Comparison of ENCODE assay signal across 1 cellular context in the genomic region with DNA sequence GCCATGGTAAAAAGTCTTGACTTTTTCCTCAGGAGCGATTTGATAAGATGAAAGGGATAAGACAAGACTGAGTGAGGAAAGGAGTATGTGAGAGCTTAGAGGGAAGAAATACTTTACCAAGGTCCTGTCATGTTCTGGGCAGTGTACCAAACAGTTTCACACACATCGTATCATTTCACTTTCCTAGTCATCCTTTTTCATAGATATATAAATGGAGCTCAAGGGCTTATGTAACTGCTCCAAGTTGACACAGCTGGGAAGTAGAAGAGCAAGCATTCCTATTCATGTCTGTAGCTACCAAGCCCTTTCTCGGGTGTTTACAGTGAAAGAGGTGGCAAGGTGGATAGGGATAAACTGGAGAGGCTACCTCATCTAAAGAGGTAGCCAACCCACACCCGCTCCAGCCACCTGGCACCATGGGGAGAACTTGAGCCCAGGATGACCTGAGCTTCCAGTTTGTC.
TF ChIP-seq lines count a peak whose summit lies in the region.

No MANE protein-coding gene starts in this region.

TF ChIP-seq in HCT116, 20 proteins besides CTCF, POLR2A, EP300 and RAD21 (continued from another document):
- TF ChIP-seq, protein P1, sequence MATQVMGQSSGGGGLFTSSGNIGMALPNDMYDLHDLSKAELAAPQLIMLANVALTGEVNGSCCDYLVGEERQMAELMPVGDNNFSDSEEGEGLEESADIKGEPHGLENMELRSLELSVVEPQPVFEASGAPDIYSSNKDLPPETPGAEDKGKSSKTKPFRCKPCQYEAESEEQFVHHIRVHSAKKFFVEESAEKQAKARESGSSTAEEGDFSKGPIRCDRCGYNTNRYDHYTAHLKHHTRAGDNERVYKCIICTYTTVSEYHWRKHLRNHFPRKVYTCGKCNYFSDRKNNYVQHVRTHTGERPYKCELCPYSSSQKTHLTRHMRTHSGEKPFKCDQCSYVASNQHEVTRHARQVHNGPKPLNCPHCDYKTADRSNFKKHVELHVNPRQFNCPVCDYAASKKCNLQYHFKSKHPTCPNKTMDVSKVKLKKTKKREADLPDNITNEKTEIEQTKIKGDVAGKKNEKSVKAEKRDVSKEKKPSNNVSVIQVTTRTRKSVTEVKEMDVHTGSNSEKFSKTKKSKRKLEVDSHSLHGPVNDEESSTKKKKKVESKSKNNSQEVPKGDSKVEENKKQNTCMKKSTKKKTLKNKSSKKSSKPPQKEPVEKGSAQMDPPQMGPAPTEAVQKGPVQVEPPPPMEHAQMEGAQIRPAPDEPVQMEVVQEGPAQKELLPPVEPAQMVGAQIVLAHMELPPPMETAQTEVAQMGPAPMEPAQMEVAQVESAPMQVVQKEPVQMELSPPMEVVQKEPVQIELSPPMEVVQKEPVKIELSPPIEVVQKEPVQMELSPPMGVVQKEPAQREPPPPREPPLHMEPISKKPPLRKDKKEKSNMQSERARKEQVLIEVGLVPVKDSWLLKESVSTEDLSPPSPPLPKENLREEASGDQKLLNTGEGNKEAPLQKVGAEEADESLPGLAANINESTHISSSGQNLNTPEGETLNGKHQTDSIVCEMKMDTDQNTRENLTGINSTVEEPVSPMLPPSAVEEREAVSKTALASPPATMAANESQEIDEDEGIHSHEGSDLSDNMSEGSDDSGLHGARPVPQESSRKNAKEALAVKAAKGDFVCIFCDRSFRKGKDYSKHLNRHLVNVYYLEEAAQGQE (IDR thresholded peaks at IDR 0.05; ENCODE audit: low read depth), result no peak
